ENCODE assay signal across 16 cellular contexts in genomic region chr2:70566464-70566863, GRCh38. TPM values are rescaled to one million over a fixed set of nuclear protein-coding genes. Genes with fewer than 3 reads are reported as not detected.
DNase-seq lines count a peak whose midpoint lies in the region; TF ChIP-seq lines count a peak whose summit lies in the region.
"Had no signal": no experiment of that assay in that cellular context is flagged by ENCODE, and none has a peak within 500 bp of the region (broad histone marks: within the 10 kb centered on the region; RNA-seq: fewer than 3 reads in every experiment).

No MANE protein-coding gene starts in this region.

- H3K27me3 ChIP-seq in esophagus muscularis mucosa (no peaks in the 10 kb centered on the region), suprapubic skin (no peaks in the 10 kb centered on the region)

- no peak overlapping the region for H3K4me3 ChIP-seq in esophagus muscularis mucosa
- H3K4me3 ChIP-seq in suprapubic skin, result no peak overlapping the region
- H3K4me3 ChIP-seq: HAP-1 had no signal

- H3K27ac ChIP-seq in angular gyrus (ENCODE audit: low read depth, low read length) (peak overlapping the region; percentile 98), caudate nucleus (ENCODE audit: low read depth, low read length) (peak overlapping the region; percentile 99), esophagus muscularis mucosa (replicated peaks in 1 of 4) (no peak overlapping the region), substantia nigra (ENCODE audit: low read depth, low read length, poor library complexity, severe bottlenecking) (peak overlapping the region; percentile 99), suprapubic skin (no peak overlapping the region)

- no peak for DNase-seq in caudate nucleus (lab: John Stamatoyannopoulos, UW)
- peak; percentile 55 for DNase-seq in esophagus muscularis mucosa (ENCODE audit: extremely low spot score)
- no peak for DNase-seq in substantia nigra (lab: John Stamatoyannopoulos, UW)
- no peak for DNase-seq in suprapubic skin (ENCODE audit: low spot score in 2 of 2)
- DNase-seq in NCI-H774 (lab: John Stamatoyannopoulos, UW), result no peak
- DNase-seq in NOMO-1 treated with dmso at 0.1 percent for 144 hours (lab: John Stamatoyannopoulos, UW; ENCODE audit: unreplicated experiment), result no peak
- DNase-seq: C1 segment of cervical spinal cord; Calu3; CD4-positive, alpha-beta memory T cell; COR-L47; DMS53; DMS79 treated with DMSO at 0.1 percent for 48 hours; GOT3; HFFc6 had no signal

- H3K9me3 ChIP-seq in esophagus muscularis mucosa (no peaks in the 10 kb centered on the region), suprapubic skin (no peaks in the 10 kb centered on the region)
- H3K9me3 ChIP-seq: HAP-1 had no signal

- no peaks in the 10 kb centered on the region for H3K4me1 ChIP-seq in esophagus muscularis mucosa
- H3K4me1 ChIP-seq in suprapubic skin, result peaks cover 10% of the 10 kb centered on the region
- H3K4me1 ChIP-seq: HAP-1 had no signal

- TF ChIP-seq POLR2A in esophagus muscularis mucosa (IDR thresholded peaks at IDR 0.05; ENCODE audit: low read depth), result no peak
- no peak for TF ChIP-seq POLR2A in suprapubic skin (IDR thresholded peaks at IDR 0.05)

- 94% methylated on average over 3 of the region's 3 CpGs for WGBS in esophagus muscularis mucosa
- WGBS in suprapubic skin, result 100% methylated on average over 3 of the region's 3 CpGs

- TF ChIP-seq EP300 in esophagus muscularis mucosa (IDR thresholded peaks at IDR 0.05), result no peak
- no peak for TF ChIP-seq EP300 in suprapubic skin (IDR thresholded peaks at IDR 0.05)

- no peak for TF ChIP-seq CTCF in esophagus muscularis mucosa (IDR thresholded peaks at IDR 0.05)
- TF ChIP-seq CTCF in suprapubic skin (IDR thresholded peaks at IDR 0.05), result no peak

- H3K36me3 ChIP-seq in esophagus muscularis mucosa (no peaks in the 10 kb centered on the region), suprapubic skin (no peaks in the 10 kb centered on the region)
- H3K36me3 ChIP-seq: HAP-1 had no signal

- intact Hi-C loops in esophagus muscularis mucosa (cut with DNase I), result no loop called here

RNA-seq across cellular contexts. Expression of gene TGFA, which starts 12.8 kb away (rescaled TPM):
- total RNA-seq in esophagus muscularis mucosa, result 1 to 10 TPM in 2 of 4 donors, under 1 TPM in 2; 0.46 to 2.0 (median 1.3) TPM
- total RNA-seq in suprapubic skin, result 10 to 100 TPM; 19.2 to 62.4 (median 41.7) TPM

Comparison
In these comparisons a context has a peak if more than half of its experiments do, and no peak if none do; other contexts are left out.
1. H3K27ac ChIP-seq: peak in angular gyrus (single experiment), caudate nucleus (single experiment) and substantia nigra (single experiment); none in esophagus muscularis mucosa (0 of 4) and suprapubic skin (single experiment).
2. RNA of gene TGFA, which starts 12.8 kb away (total RNA-seq): 19.2 to 62.4 TPM in suprapubic skin; 0.46 to 2.0 TPM in esophagus muscularis mucosa; every median in the first group is over 4 times any median in the second.